Comparison of ENCODE assay signal across 8 cellular contexts in the genomic region with DNA sequence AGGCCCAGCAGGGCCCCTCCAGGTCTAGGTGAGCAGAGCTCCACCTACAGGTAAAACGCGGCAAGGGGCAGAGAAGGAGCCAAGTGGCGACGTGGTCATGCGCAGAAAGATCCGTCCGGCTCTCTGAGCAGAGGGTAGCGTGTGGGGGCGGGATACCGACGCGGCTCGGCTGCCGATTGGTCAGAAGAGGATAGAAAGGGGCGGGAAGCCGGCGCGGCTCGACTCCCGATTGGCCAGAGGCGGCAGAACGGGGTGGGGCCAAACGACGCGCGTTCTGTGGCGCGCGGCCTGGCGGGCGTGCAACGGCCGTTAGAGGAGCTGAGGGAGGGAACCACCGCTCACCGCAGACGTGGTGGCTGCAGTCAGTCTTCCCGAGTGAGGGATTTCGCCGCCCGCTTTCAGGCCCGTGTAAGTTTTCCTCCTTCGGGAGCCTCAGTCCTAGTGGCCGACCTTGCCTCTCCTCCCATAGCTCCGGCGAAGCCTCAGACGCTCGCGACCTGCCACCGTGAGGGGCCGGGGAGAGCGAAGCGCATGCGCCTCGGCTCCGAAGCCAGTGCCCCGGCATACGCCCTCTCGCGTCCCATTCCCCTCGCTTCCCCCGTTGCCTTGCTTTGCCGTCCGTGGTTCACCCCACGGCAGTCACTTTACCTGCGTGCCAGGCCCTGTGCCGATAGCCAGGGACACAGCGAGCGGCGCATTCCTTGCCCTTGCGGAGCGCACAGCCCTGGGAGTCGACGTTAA. TPM values are rescaled to one million over a fixed set of nuclear protein-coding genes. Genes with fewer than 3 reads are reported as not detected.
A peak's percentile ranks its signal among the peaks of the same experiment; 100 is the strongest.
DNase-seq lines count a peak whose midpoint lies in the region; ATAC-seq and TF ChIP-seq lines count a peak whose summit lies in the region.

A gene with protein sequence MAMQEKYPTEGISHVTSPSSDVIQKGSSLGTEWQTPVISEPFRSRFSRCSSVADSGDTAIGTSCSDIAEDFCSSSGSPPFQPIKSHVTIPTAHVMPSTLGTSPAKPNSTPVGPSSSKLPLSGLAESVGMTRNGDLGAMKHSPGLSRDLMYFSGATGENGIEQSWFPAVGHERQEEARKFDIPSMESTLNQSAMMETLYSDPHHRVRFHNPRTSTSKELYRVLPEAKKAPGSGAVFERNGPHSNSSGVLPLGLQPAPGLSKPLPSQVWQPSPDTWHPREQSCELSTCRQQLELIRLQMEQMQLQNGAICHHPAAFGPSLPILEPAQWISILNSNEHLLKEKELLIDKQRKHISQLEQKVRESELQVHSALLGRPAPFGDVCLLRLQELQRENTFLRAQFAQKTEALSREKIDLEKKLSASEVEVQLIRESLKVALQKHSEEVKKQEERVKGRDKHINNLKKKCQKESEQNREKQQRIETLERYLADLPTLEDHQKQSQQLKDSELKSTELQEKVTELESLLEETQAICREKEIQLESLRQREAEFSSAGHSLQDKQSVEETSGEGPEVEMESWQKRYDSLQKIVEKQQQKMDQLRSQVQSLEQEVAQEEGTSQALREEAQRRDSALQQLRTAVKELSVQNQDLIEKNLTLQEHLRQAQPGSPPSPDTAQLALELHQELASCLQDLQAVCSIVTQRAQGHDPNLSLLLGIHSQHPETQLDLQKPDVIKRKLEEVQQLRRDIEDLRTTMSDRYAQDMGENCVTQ (plus strand): TSS at position 298 of the 741 bp plus-strand sequence. CDS start 5,584 bp downstream, outside the sequence.

- peaks cover 6% of the 10 kb centered on the region for H3K27me3 Mint-ChIP-seq in activated CD4-positive, alpha-beta T cell treated with anti-CD3 and anti-CD28 coated beads, Interleukin-2, amount 10 ng/mL, durations not matched to agents 24 days and 14 days

- H3K9ac ChIP-seq in colonic mucosa (ENCODE audit: low read depth in 2 of 2, low read length in 2 of 2): peak within 1 kb of the TSS; percentile 89 to 97

- intact Hi-C loops in activated CD4-positive, alpha-beta T cell treated with anti-CD3 and anti-CD28 coated beads, Interleukin-2, amount 10 ng/mL, durations not matched to agents 24 days and 14 days (cut with micrococcal nuclease): loop anchor here (1.0 to 5.0 kb wide), 4 partner anchors 65 to 197 kb away; partner anchors contain the start of genes PDIK1L and ZNF593
- intact Hi-C loops in colonic mucosa (cut with DNase I): loop anchor here (5.0 kb wide), 1 partner anchor 67 kb away; the partner anchor contains the start of genes C1orf232 and ZNF593

- ATAC-seq in GM19328 (IDR thresholded peaks at IDR 0.05; ENCODE audit: unreplicated experiment) (peak; percentile 88), HG03520 (IDR thresholded peaks at IDR 0.05; ENCODE audit: unreplicated experiment) (peak; percentile 75)

- peak within 1 kb of the TSS; percentile 96 for H3K4me3 Mint-ChIP-seq in activated CD4-positive, alpha-beta T cell treated with anti-CD3 and anti-CD28 coated beads, Interleukin-2, amount 10 ng/mL, durations not matched to agents 24 days and 14 days

- H3K36me3 ChIP-seq in colonic mucosa: no peaks in the 10 kb centered on the region

- H3K27me3 ChIP-seq in colonic mucosa: no peaks in the 10 kb centered on the region

- peaks cover 31% of the 10 kb centered on the region for H3K4me1 Mint-ChIP-seq in activated CD4-positive, alpha-beta T cell treated with anti-CD3 and anti-CD28 coated beads, Interleukin-2, amount 10 ng/mL, durations not matched to agents 24 days and 14 days

- TF ChIP-seq CTCF in colonic mucosa (IDR thresholded peaks at IDR 0.05): peak; percentile 90

- H3K9me3 ChIP-seq in colonic mucosa: no peaks in the 10 kb centered on the region

- H3K9me3 Mint-ChIP-seq in activated CD4-positive, alpha-beta T cell treated with anti-CD3 and anti-CD28 coated beads, Interleukin-2, amount 10 ng/mL, durations not matched to agents 24 days and 14 days: no peaks in the 10 kb centered on the region

- H3K4me1 ChIP-seq in colonic mucosa: peaks cover 15% of the 10 kb centered on the region

- peak within 1 kb of the TSS; percentile 60 for H3K4me3 ChIP-seq in colonic mucosa

- DNase-seq in C1 segment of cervical spinal cord (lab: John Stamatoyannopoulos, UW) (peak; percentile 89 to 98 (median 97)), NCI-H526 treated with DMSO at 0.1 percent for 48 hours (lab: John Stamatoyannopoulos, UW) (peak; percentile 96), colonic mucosa (peak; percentile 99), kidney tubule cell (ENCODE audit: low spot score) (peak; percentile 98)
- peak; percentile 99 for DNase-seq in activated CD4-positive, alpha-beta T cell treated with anti-CD3 and anti-CD28 coated beads, Interleukin-2, amount 10 ng/mL, durations not matched to agents 24 days and 14 days
- peak; percentile 95 to 98 (median 96) for DNase-seq in stimulated activated CD4-positive, alpha-beta T cell treated with anti-CD3 and anti-CD28 coated beads, Interleukin-1b, Interleukin-23, amount 100 ng/mL, for 24 hours (ENCODE audit: low read depth in 4 of 4, low spot score in 1 of 4)

- H3K27ac ChIP-seq in colonic mucosa: peak within 1 kb of the TSS; percentile 84

- peak within 1 kb of the TSS; percentile 91 for H3K27ac Mint-ChIP-seq in activated CD4-positive, alpha-beta T cell treated with anti-CD3 and anti-CD28 coated beads, Interleukin-2, amount 10 ng/mL, durations not matched to agents 24 days and 14 days

- peaks cover 10% of the 10 kb centered on the region for H3K36me3 Mint-ChIP-seq in activated CD4-positive, alpha-beta T cell treated with anti-CD3 and anti-CD28 coated beads, Interleukin-2, amount 10 ng/mL, durations not matched to agents 24 days and 14 days (ENCODE audit: low read depth)

RNA-seq across cellular contexts. Expression of the gene that starts here (rescaled TPM):
- 39.3 and 40.8 TPM in 2 replicates for total RNA-seq in activated CD4-positive, alpha-beta T cell treated with anti-CD3 and anti-CD28 coated beads, Interleukin-2, amount 10 ng/mL, durations not matched to agents 24 days and 14 days
- 10 to 100 TPM; 10.7 to 18.8 TPM for total RNA-seq in colonic mucosa

Comparison
In these comparisons a context has a peak if more than half of its experiments do, and no peak if none do; other contexts are left out.
1. Peak in every context shown above with its lines: DNase-seq, ATAC-seq, H3K4me3 ChIP-seq and H3K27ac ChIP-seq.